1 cellular context compared by ENCODE assay signal in genomic region chr13:30354481-30355404, GRCh38.
TF ChIP-seq lines count a peak whose summit lies in the region.

No MANE protein-coding gene starts in this region.

TF ChIP-seq in HepG2, 621 proteins besides CTCF, POLR2A, EP300 and RAD21:
- no peak for TF ChIP-seq ZNF326 (CRISPR knock-in tag; IDR thresholded peaks at IDR 0.05; ENCODE audit: borderline replicate concordance)
- TF ChIP-seq, protein P1, sequence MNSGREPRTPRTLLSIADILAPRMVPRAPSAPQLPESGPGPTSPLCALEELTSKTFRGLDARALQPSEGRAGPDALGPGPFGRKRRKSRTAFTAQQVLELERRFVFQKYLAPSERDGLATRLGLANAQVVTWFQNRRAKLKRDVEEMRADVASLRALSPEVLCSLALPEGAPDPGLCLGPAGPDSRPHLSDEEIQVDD (CRISPR knock-in tag; IDR thresholded peaks at IDR 0.05; ENCODE audit: borderline replicate concordance), result no peak
- TF ChIP-seq IRF2 (CRISPR knock-in tag; IDR thresholded peaks at IDR 0.05), result no peak
- no peak for TF ChIP-seq PHF21A (CRISPR knock-in tag; IDR thresholded peaks at IDR 0.05)
- TF ChIP-seq, protein P2, sequence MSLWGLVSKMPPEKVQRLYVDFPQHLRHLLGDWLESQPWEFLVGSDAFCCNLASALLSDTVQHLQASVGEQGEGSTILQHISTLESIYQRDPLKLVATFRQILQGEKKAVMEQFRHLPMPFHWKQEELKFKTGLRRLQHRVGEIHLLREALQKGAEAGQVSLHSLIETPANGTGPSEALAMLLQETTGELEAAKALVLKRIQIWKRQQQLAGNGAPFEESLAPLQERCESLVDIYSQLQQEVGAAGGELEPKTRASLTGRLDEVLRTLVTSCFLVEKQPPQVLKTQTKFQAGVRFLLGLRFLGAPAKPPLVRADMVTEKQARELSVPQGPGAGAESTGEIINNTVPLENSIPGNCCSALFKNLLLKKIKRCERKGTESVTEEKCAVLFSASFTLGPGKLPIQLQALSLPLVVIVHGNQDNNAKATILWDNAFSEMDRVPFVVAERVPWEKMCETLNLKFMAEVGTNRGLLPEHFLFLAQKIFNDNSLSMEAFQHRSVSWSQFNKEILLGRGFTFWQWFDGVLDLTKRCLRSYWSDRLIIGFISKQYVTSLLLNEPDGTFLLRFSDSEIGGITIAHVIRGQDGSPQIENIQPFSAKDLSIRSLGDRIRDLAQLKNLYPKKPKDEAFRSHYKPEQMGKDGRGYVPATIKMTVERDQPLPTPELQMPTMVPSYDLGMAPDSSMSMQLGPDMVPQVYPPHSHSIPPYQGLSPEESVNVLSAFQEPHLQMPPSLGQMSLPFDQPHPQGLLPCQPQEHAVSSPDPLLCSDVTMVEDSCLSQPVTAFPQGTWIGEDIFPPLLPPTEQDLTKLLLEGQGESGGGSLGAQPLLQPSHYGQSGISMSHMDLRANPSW (CRISPR knock-in tag; IDR thresholded peaks at IDR 0.05; ENCODE audit: borderline replicate concordance), result no peak
- TF ChIP-seq SMARCE1 (IDR thresholded peaks at IDR 0.05; ENCODE audit: borderline replicate concordance), result no peak
- no peak for TF ChIP-seq AHR (CRISPR knock-in tag; IDR thresholded peaks at IDR 0.05)
- no peak for TF ChIP-seq ZNF549 (CRISPR knock-in tag; IDR thresholded peaks at IDR 0.05)
- no peak for TF ChIP-seq ZNF274 (CRISPR knock-in tag; IDR thresholded peaks at IDR 0.05)
- TF ChIP-seq EED (CRISPR knock-in tag; IDR thresholded peaks at IDR 0.05), result no peak
- TF ChIP-seq ZC3H13 (CRISPR knock-in tag; IDR thresholded peaks at IDR 0.05), result no peak
- TF ChIP-seq ZFAT (CRISPR knock-in tag; conservative IDR thresholded peaks at IDR 0.05), result no peak
- no peak for TF ChIP-seq TP53 (CRISPR knock-in tag; conservative IDR thresholded peaks at IDR 0.05)
- no peak for TF ChIP-seq ZNF660 (CRISPR knock-in tag; IDR thresholded peaks at IDR 0.05; ENCODE audit: borderline replicate concordance, low read depth)
- TF ChIP-seq FOXC1 (CRISPR knock-in tag; IDR thresholded peaks at IDR 0.05; ENCODE audit: borderline replicate concordance), result no peak
- no peak for TF ChIP-seq PRDM15 (CRISPR knock-in tag; IDR thresholded peaks at IDR 0.05)
- no peak for TF ChIP-seq NAIF1 (CRISPR knock-in tag; IDR thresholded peaks at IDR 0.05; ENCODE audit: borderline replicate concordance)
- TF ChIP-seq ZMYM4 (CRISPR knock-in tag; IDR thresholded peaks at IDR 0.05), result no peak
- TF ChIP-seq, protein P3, sequence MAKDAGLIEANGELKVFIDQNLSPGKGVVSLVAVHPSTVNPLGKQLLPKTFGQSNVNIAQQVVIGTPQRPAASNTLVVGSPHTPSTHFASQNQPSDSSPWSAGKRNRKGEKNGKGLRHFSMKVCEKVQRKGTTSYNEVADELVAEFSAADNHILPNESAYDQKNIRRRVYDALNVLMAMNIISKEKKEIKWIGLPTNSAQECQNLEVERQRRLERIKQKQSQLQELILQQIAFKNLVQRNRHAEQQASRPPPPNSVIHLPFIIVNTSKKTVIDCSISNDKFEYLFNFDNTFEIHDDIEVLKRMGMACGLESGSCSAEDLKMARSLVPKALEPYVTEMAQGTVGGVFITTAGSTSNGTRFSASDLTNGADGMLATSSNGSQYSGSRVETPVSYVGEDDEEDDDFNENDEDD (CRISPR knock-in tag; IDR thresholded peaks at IDR 0.05; ENCODE audit: borderline replicate concordance), result no peak
- no peak for TF ChIP-seq KLF9 (CRISPR knock-in tag; IDR thresholded peaks at IDR 0.05; ENCODE audit: low read depth)
